Comparison of ENCODE assay signal across 28 cellular contexts in the genomic region with DNA sequence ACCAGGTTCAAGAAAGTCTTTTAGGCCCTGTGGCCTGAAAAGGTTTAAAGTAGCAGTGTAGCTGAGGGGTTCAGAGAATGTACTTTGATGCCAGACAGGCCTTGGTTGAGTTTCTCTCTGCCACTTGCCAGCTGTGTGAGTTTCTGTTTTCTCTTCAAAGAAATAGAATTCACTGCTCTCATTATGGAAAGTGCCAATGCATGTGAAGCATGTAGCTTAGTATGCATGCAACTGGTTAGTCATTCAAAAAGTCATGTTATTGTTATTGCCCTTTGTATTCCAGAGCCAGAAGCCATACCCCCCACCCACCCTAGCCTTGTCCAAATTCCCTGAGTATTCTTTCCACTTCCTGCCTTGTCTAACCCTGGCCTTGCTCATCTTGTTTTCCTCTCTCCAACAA.
DNase-seq lines count a peak whose midpoint lies in the region; ATAC-seq, FAIRE-seq and TF ChIP-seq lines count a peak whose summit lies in the region.
"Had no signal": no experiment of that assay in that cellular context is flagged by ENCODE, and none has a peak within 500 bp of the region (broad histone marks: within the 10 kb centered on the region; RNA-seq: fewer than 3 reads in every experiment).

No MANE protein-coding gene starts in this region.

- H3K27me3 ChIP-seq in ACC112 (ENCODE audit: insufficient read depth, low read length) (no peaks in the 10 kb centered on the region), GM12878 (replicated peaks in 1 of 2; ENCODE audit: control insufficient read depth in 2 of 2, insufficient read depth in 2 of 2, low read length in 1 of 2) (no peaks in the 10 kb centered on the region)
- H3K27me3 ChIP-seq: adrenal gland; BLaER1 treated with 17β-estradiol and CSF1 and Interleukin-3, amounts not matched to agents 10 nM and 100 nM; stomach had no signal

- H3K9ac ChIP-seq in GM12878 (ENCODE audit: control insufficient read depth, insufficient read depth, low read length): no peak overlapping the region
- H3K9ac ChIP-seq: BLaER1 treated with 17β-estradiol and CSF1 and Interleukin-3, amounts not matched to agents 10 nM and 100 nM had no signal

- POLR2A ChIA-PET in GM12878 (lab: Charles Lee): no interaction called here

- TF ChIP-seq CTCF in GM12878 (IDR thresholded peaks at IDR 0.05 in 2 of 3, conservative IDR thresholded peaks at IDR 0.05 in 1 of 3; ENCODE audit: control insufficient read depth in 2 of 3, extremely low read depth in 1 of 3, insufficient read depth in 1 of 3, low read depth in 3 of 3, low read length in 3 of 3): no peak
- no peak for TF ChIP-seq CTCF in natural killer cell (IDR thresholded peaks at IDR 0.05)

- H3K9me3 Mint-ChIP-seq in natural killer cell: no peaks in the 10 kb centered on the region
- H3K9me3 Mint-ChIP-seq: nephron, type B pancreatic cell had no signal

- TF ChIP-seq POLR2A in GM12878 (IDR thresholded peaks at IDR 0.05; ENCODE audit: low read depth, low read length): no peak

- SMC1A ChIA-PET in GM12878 (lab: Charles Lee; ENCODE audit: uncharacterized antibody, unreplicated experiment): interaction anchor here (1.1 to 1.9 kb wide), 3 partner anchors 16 to 30 kb away, joined by 4 to 5 read pairs (median 4); no protein-coding TSS in a partner anchor

- no peaks in the 10 kb centered on the region for H3K9me3 ChIP-seq in GM12878 (replicated peaks; ENCODE audit: control insufficient read depth, insufficient read depth, low read length)
- H3K9me3 ChIP-seq: adrenal gland; BLaER1 treated with 17β-estradiol and CSF1 and Interleukin-3, amounts not matched to agents 10 nM and 100 nM; stomach had no signal

- H3K79me2 ChIP-seq in ACC112 (ENCODE audit: control insufficient read depth, insufficient read depth, low read length, unreplicated experiment) (no peaks in the 10 kb centered on the region), GM12878 (ENCODE audit: control insufficient read depth, insufficient read depth, low read length) (no peaks in the 10 kb centered on the region)

- DNase-seq in HCEC 1CT: peak; percentile 32
- DNase-seq in GM12878 (ENCODE audit: low read depth, low spot score): no peak
- peak; percentile 19 for DNase-seq in islet precursor cell
- DNase-seq in left ventricle myocardium superior: no peak
- no peak for DNase-seq in stimulated activated naive CD8-positive, alpha-beta T cell treated with anti-CD3 and anti-CD28 coated beads, Interleukin-15, Interleukin-2, amounts not matched to agents 100 U/mL and 50 U/mL, for 24 hours
- no peak for DNase-seq in amniotic stem cell (lab: John Stamatoyannopoulos, UW)
- no peak for DNase-seq in natural killer cell
- DNase-seq: activated CD8-positive, alpha-beta memory T cell treated with anti-CD3 and anti-CD28 coated beads, Interleukin-2, amount 50 U/mL, for 48 hours; activated effector memory CD4-positive, alpha-beta T cell treated with anti-CD3 and anti-CD28 coated beads, Interleukin-2, amount 50 U/mL, for 16 hours; adrenal gland; central memory CD4-positive, alpha-beta T cell; hippocampal formation; kidney; MV-4-11; NCI-H187 treated with DMSO at 0.1 percent for 48 hours; NCI-H446 treated with DMSO at 0.1 percent for 48 hours; small intestine; stimulated activated CD4-positive, alpha-beta T cell treated with anti-CD3 and anti-CD28 coated beads, Interleukin-4, amount 100 ng/mL, for 1 hour; stomach; T-helper 1 cell had no signal

- RAD21 ChIA-PET in GM12878 (lab: Charles Lee; ENCODE audit: unreplicated experiment): no interaction called here

- no peak overlapping the region for H3K27ac Mint-ChIP-seq in natural killer cell
- H3K27ac Mint-ChIP-seq: nephron, progenitor cell of endocrine pancreas, type B pancreatic cell had no signal

- CTCF ChIA-PET in GM12878 (lab: Yijun Ruan, JAX): interaction anchor here (1.0 to 1.6 kb wide), 3 partner anchors 108 to 187 kb away, joined by 3 read pairs; no protein-coding TSS in a partner anchor

- FAIRE-seq in GM12878 (lab: Jason Lieb, UNC): no peak
- FAIRE-seq: D721Med, G401.6, kidney, small intestine had no signal

- H3K4me1 ChIP-seq in ACC112 (ENCODE audit: control insufficient read depth, insufficient read depth, low read length, unreplicated experiment) (peaks cover 20% of the 10 kb centered on the region), GM12878 (ENCODE audit: control insufficient read depth, insufficient read depth, low read length) (no peaks in the 10 kb centered on the region)
- H3K4me1 ChIP-seq: adrenal gland; BLaER1 treated with 17β-estradiol and CSF1 and Interleukin-3, amounts not matched to agents 10 nM and 100 nM had no signal

- H3K4me3 ChIP-seq in ACC112 (ENCODE audit: low read depth, low read length) (no peak overlapping the region), GM12878 (no peak overlapping the region)
- H3K4me3 ChIP-seq: adrenal gland; BLaER1 treated with 17β-estradiol and CSF1 and Interleukin-3, amounts not matched to agents 10 nM and 100 nM; stomach had no signal

- H2AFZ ChIP-seq in ACC112 (ENCODE audit: low read length, unreplicated experiment) (no peak overlapping the region), GM12878 (ENCODE audit: control insufficient read depth, low read depth, low read length) (no peak overlapping the region)

- H3K36me3 ChIP-seq in ACC112 (ENCODE audit: insufficient read depth, low read length) (no peaks in the 10 kb centered on the region), GM12878 (ENCODE audit: control insufficient read depth in 2 of 2, insufficient read depth in 2 of 2, low read length in 1 of 2) (no peaks in the 10 kb centered on the region)
- H3K36me3 ChIP-seq: adrenal gland; BLaER1 treated with 17β-estradiol and CSF1 and Interleukin-3, amounts not matched to agents 10 nM and 100 nM; stomach had no signal

- no peak for TF ChIP-seq EP300 in GM12878 (IDR thresholded peaks at IDR 0.05; ENCODE audit: borderline replicate concordance in 1 of 2, control insufficient read depth in 1 of 2, low read depth in 2 of 2, low read length in 2 of 2)

- ATAC-seq in GM12878 (peak; percentile 28; the same call in 1 of the 3 replicates), left ventricle myocardium superior (no peak), natural killer cell (no peak)
- ATAC-seq in stimulated activated naive CD8-positive, alpha-beta T cell treated with anti-CD3 and anti-CD28 coated beads, Interleukin-15, Interleukin-2, amounts not matched to agents 100 U/mL and 50 U/mL, for 24 hours: no peak
- ATAC-seq: HCT116 had no signal

- H3K27ac ChIP-seq in ACC112 (ENCODE audit: low read depth, low read length) (0 out of 2 replicates have a peak overlapping the region, but pooled peaks have one; percentile 19), GM12878 (ENCODE audit: control insufficient read depth, insufficient read depth) (no peak overlapping the region)
- H3K27ac ChIP-seq: adrenal gland; BLaER1 treated with 17β-estradiol and CSF1 and Interleukin-3, amounts not matched to agents 10 nM and 100 nM; stomach had no signal

- H3K4me3 Mint-ChIP-seq in natural killer cell: no peak overlapping the region
- H3K4me3 Mint-ChIP-seq: nephron, type B pancreatic cell had no signal

- no TSS peak for BruUV-seq in GM12878 (replicated peaks; lab: Mats Ljungman, UMichigan)

- no peak for TF ChIP-seq RAD21 in GM12878 (IDR thresholded peaks at IDR 0.05; ENCODE audit: insufficient read depth, low read depth, low read length)

- H3K4me1 Mint-ChIP-seq in natural killer cell: peaks cover 26 to 30% of the 10 kb centered on the region in 2 donors
- H3K4me1 Mint-ChIP-seq: nephron had no signal

- intact Hi-C loops in GM12878 (cut with micrococcal nuclease; ENCODE audit: unreplicated experiment) (no loop called here), left ventricle myocardium superior (cut with micrococcal nuclease) (no loop called here), natural killer cell (cut with micrococcal nuclease) (no loop called here)

- peaks cover 6% of the 10 kb centered on the region for H3K36me3 Mint-ChIP-seq in natural killer cell
- H3K36me3 Mint-ChIP-seq: type B pancreatic cell had no signal

- in situ Hi-C loops in GM12878 (cut with MboI): no loop called here

- no peaks in the 10 kb centered on the region for H3K27me3 Mint-ChIP-seq in natural killer cell (ENCODE audit: low read depth in 2 of 2)

- H4K20me1 ChIP-seq in GM12878 (ENCODE audit: control insufficient read depth, insufficient read depth): no peaks in the 10 kb centered on the region
- H4K20me1 ChIP-seq: BLaER1 treated with 17β-estradiol and CSF1 and Interleukin-3, amounts not matched to agents 10 nM and 100 nM had no signal

- no peak overlapping the region for H3K4me2 ChIP-seq in GM12878 (ENCODE audit: control insufficient read depth, insufficient read depth)
- H3K4me2 ChIP-seq: BLaER1 treated with 17β-estradiol and CSF1 and Interleukin-3, amounts not matched to agents 10 nM and 100 nM had no signal

TF ChIP-seq in GM12878, 131 proteins besides CTCF, POLR2A, EP300 and RAD21:
- TF ChIP-seq SMAD1 (IDR thresholded peaks at IDR 0.05; ENCODE audit: low read depth, partially characterized antibody): no peak

Comparison
In these comparisons a context has a peak if more than half of its experiments do, and no peak if none do; other contexts are left out.
1. DNase-seq: peak in HCEC 1CT (single experiment) and islet precursor cell (single experiment); none in GM12878 (single experiment), left ventricle myocardium superior (single experiment), stimulated activated naive CD8-positive, alpha-beta T cell treated with anti-CD3 and anti-CD28 coated beads, Interleukin-15, Interleukin-2, amounts not matched to agents 100 U/mL and 50 U/mL, for 24 hours (single experiment), amniotic stem cell (single experiment) and natural killer cell (single experiment).